26 cellular contexts compared by ENCODE assay signal in genomic region chr10:77309103-77310013, GRCh38.
"Had no signal": no experiment of that assay in that cellular context is flagged by ENCODE, and none has a peak within 500 bp of the region (broad histone marks: within the 10 kb centered on the region; RNA-seq: fewer than 3 reads in every experiment).

No MANE protein-coding gene starts in this region.

- H3K27ac ChIP-seq: ovary, right atrium auricular region, spleen, thyroid gland had no signal

- H3K4me3 ChIP-seq: gastroesophageal sphincter, ovary, right atrium auricular region, spleen, thyroid gland had no signal

- ATAC-seq: activated naive CD8-positive, alpha-beta T cell treated with anti-CD3 and anti-CD28 coated beads, Interleukin-2, amount 50 U/mL, for 24 hours; gastroesophageal sphincter; left cardiac atrium; left ventricle myocardium superior; WTC11 had no signal

- H3K9me3 ChIP-seq: gastroesophageal sphincter, ovary, right atrium auricular region, spleen, thyroid gland had no signal

- DNase-seq: activated CD4-positive, alpha-beta memory T cell treated with anti-CD3 and anti-CD28 coated beads, Interleukin-2, amount 10 ng/mL, durations not matched to agents 7 days and 5 days; activated CD4-positive, alpha-beta T cell treated with anti-CD3 and anti-CD28 coated beads for 1 hour; activated CD4-positive, alpha-beta T cell treated with anti-CD3 and anti-CD28 coated beads, Interleukin-2, amount 10 ng/mL, durations not matched to agents 7 days and 5 days; activated CD8-positive, alpha-beta memory T cell treated with anti-CD3 and anti-CD28 coated beads, Interleukin-2, amount 50 U/mL, for 48 hours; activated naive CD8-positive, alpha-beta T cell treated with anti-CD3 and anti-CD28 coated beads, Interleukin-2, amount 50 U/mL, for 24 hours; activated T-cell treated with anti-CD3 and anti-CD28 coated beads, Interleukin-2, amount 50 U/mL, for 24 hours; dermis blood vessel endothelial cell; effector CD8-positive, alpha-beta T cell; hippocampal formation; left cardiac atrium; left ventricle myocardium superior; mammary epithelial cell; naive B cell; ovary; spleen; substantia nigra; T-helper 2 cell; thyroid gland had no signal

- H3K27ac Mint-ChIP-seq: activated CD4-positive, alpha-beta memory T cell treated with anti-CD3 and anti-CD28 coated beads, Interleukin-2, amount 10 ng/mL, durations not matched to agents 7 days and 5 days; activated CD4-positive, alpha-beta T cell treated with anti-CD3 and anti-CD28 coated beads, Interleukin-2, amount 10 ng/mL, durations not matched to agents 7 days and 5 days; activated naive CD4-positive, alpha-beta T cell treated with anti-CD3 and anti-CD28 coated beads, Interleukin-2, amount 50 U/mL, for 24 hours; activated naive CD8-positive, alpha-beta T cell treated with anti-CD3 and anti-CD28 coated beads, Interleukin-2, amount 50 U/mL, for 24 hours; activated T-cell treated with anti-CD3 and anti-CD28 coated beads, Interleukin-2, amount 50 U/mL, for 24 hours; activated T-helper 2 cell treated with anti-CD3 and anti-CD28 coated beads, Interferon-gamma antibody, Interleukin-2, Interleukin-4, amounts not matched to agents 10 μg/mL and 5 μg/mL and 100 μg/mL, durations not matched to agents 14 hours and 24 hours and 36 hours; naive B cell; progenitor cell of endocrine pancreas; stimulated activated naive CD8-positive, alpha-beta T cell treated with anti-CD3 and anti-CD28 coated beads, Interleukin-15, Interleukin-2, amounts not matched to agents 100 ng/mL and 50 ng/mL, for 24 hours; WTC11 had no signal

- H3K4me3 Mint-ChIP-seq: activated CD4-positive, alpha-beta memory T cell treated with anti-CD3 and anti-CD28 coated beads, Interleukin-2, amount 10 ng/mL, durations not matched to agents 7 days and 5 days; activated CD4-positive, alpha-beta T cell treated with anti-CD3 and anti-CD28 coated beads, Interleukin-2, amount 10 ng/mL, durations not matched to agents 7 days and 5 days; activated naive CD4-positive, alpha-beta T cell treated with anti-CD3 and anti-CD28 coated beads, Interleukin-2, amount 50 U/mL, for 24 hours; activated naive CD8-positive, alpha-beta T cell treated with anti-CD3 and anti-CD28 coated beads, Interleukin-2, amount 50 U/mL, for 24 hours; activated T-cell treated with anti-CD3 and anti-CD28 coated beads, Interleukin-2, amount 50 U/mL, for 24 hours; central memory CD8-positive, alpha-beta T cell; naive B cell; stimulated activated naive CD8-positive, alpha-beta T cell treated with anti-CD3 and anti-CD28 coated beads, Interleukin-15, Interleukin-2, amounts not matched to agents 100 ng/mL and 50 ng/mL, for 24 hours; WTC11 had no signal

- H3K4me1 Mint-ChIP-seq: activated CD4-positive, alpha-beta memory T cell treated with anti-CD3 and anti-CD28 coated beads, Interleukin-2, amount 10 ng/mL, durations not matched to agents 7 days and 5 days; activated CD4-positive, alpha-beta T cell treated with anti-CD3 and anti-CD28 coated beads, Interleukin-2, amount 10 ng/mL, durations not matched to agents 7 days and 5 days; activated naive CD4-positive, alpha-beta T cell treated with anti-CD3 and anti-CD28 coated beads, Interleukin-2, amount 50 U/mL, for 24 hours; activated naive CD8-positive, alpha-beta T cell treated with anti-CD3 and anti-CD28 coated beads, Interleukin-2, amount 50 U/mL, for 24 hours; central memory CD8-positive, alpha-beta T cell had no signal

- H3K36me3 ChIP-seq: gastroesophageal sphincter, ovary, right atrium auricular region, spleen, thyroid gland had no signal

- H3K4me1 ChIP-seq: right atrium auricular region, spleen, thyroid gland had no signal

- H3K27me3 ChIP-seq: gastroesophageal sphincter, ovary, right atrium auricular region, thyroid gland had no signal

- H3K36me3 Mint-ChIP-seq: activated naive CD4-positive, alpha-beta T cell treated with anti-CD3 and anti-CD28 coated beads, Interleukin-2, amount 50 U/mL, for 24 hours; naive B cell; WTC11 had no signal

- H3K9me3 Mint-ChIP-seq: activated CD4-positive, alpha-beta memory T cell treated with anti-CD3 and anti-CD28 coated beads, Interleukin-2, amount 10 ng/mL, durations not matched to agents 7 days and 5 days; activated CD4-positive, alpha-beta T cell treated with anti-CD3 and anti-CD28 coated beads, Interleukin-2, amount 10 ng/mL, durations not matched to agents 7 days and 5 days; activated naive CD4-positive, alpha-beta T cell treated with anti-CD3 and anti-CD28 coated beads, Interleukin-2, amount 50 U/mL, for 24 hours; activated naive CD8-positive, alpha-beta T cell treated with anti-CD3 and anti-CD28 coated beads, Interleukin-2, amount 50 U/mL, for 24 hours; activated T-cell treated with anti-CD3 and anti-CD28 coated beads, Interleukin-2, amount 50 U/mL, for 24 hours; activated T-helper 2 cell treated with anti-CD3 and anti-CD28 coated beads, Interferon-gamma antibody, Interleukin-2, Interleukin-4, amounts not matched to agents 10 μg/mL and 5 μg/mL and 100 μg/mL, durations not matched to agents 14 hours and 24 hours and 36 hours; central memory CD8-positive, alpha-beta T cell; stimulated activated naive CD8-positive, alpha-beta T cell treated with anti-CD3 and anti-CD28 coated beads, Interleukin-15, Interleukin-2, amounts not matched to agents 100 ng/mL and 50 ng/mL, for 24 hours; WTC11 had no signal
